Comparison of ENCODE assay signal across 8 cellular contexts in the genomic region with DNA sequence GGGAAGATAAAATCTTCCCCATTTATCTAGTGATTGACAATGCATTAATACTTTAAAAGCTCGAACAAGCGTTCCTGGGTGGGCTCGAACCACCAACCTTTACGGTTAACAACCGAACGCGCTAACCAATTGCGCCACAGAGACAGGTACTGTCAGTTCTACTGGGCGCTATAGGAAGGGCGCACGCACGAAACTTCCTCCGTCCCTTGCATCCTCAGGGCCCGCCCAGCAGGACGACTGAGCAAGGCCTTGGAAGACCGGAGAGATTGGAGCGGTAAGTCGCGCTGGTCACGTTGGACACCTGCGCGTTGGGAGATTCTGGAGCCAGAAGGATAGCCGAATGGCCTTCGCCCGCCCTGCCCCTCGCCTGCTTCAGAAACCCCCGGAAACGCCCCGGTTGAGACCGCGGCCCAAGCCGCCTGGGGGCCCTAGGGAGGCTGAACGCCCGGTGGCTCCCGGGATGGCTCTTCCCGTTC. TPM values are rescaled to one million over a fixed set of nuclear protein-coding genes. Genes with fewer than 3 reads are reported as not detected.
DNase-seq lines count a peak whose midpoint lies in the region; ATAC-seq and TF ChIP-seq lines count a peak whose summit lies in the region.
"Not testable (repeated sequence)": the region's sequence is repeated elsewhere in the genome, so short reads cannot be mapped to it uniquely, and the experiment has no call there.

No MANE protein-coding gene starts in this region.

- H3K27me3 Mint-ChIP-seq in CD4-positive, CD25-positive, alpha-beta regulatory T cell; activated CD4-positive, alpha-beta T cell treated with anti-CD3 and anti-CD28 coated beads, Interleukin-2, amount 10 ng/mL, durations not matched to agents 24 days and 14 days: not testable (repeated sequence)

- H3K27ac ChIP-seq in CD4-positive, CD25-positive, alpha-beta regulatory T cell (ENCODE audit: insufficient read depth, low read length, poor library complexity, severe bottlenecking), result peak overlapping the region; percentile 51
- H3K27ac ChIP-seq in esophagus muscularis mucosa (replicated peaks in 1 of 4) (peak overlapping the region; percentile 60 to 73 (median 66)), left lung (peak overlapping the region; percentile 39 to 55)

- DNase-seq in CD4-positive, CD25-positive, alpha-beta regulatory T cell, result peak; percentile 43 to 63 (median 59)
- DNase-seq in LHCN-M2 (ENCODE audit: low read depth) (peak; percentile 4), esophagus muscularis mucosa (ENCODE audit: extremely low spot score) (peak; percentile 26), left lung (peak; percentile 40 to 78), renal cortical epithelial cell (ENCODE audit: low read depth) (peak; percentile 44)
- peak; percentile 87 for DNase-seq in activated CD4-positive, alpha-beta T cell treated with anti-CD3 and anti-CD28 coated beads, Interleukin-2, amount 10 ng/mL, durations not matched to agents 24 days and 14 days
- peak; percentile 21 for DNase-seq in activated naive CD8-positive, alpha-beta T cell treated with anti-CD3 and anti-CD28 coated beads, Interleukin-2, amount 50 U/mL, for 16 hours (ENCODE audit: low read depth, low spot score)
- DNase-seq in stimulated activated CD8-positive, alpha-beta memory T cell treated with anti-CD3 and anti-CD28 coated beads, Interleukin-7, amount 100 ng/mL, for 1 hour (ENCODE audit: low read depth in 2 of 2), result peak; percentile 20 to 29

- not testable (repeated sequence) for TF ChIP-seq EP300 in esophagus muscularis mucosa (IDR thresholded peaks at IDR 0.05)

- not testable (repeated sequence) for H3K36me3 Mint-ChIP-seq in CD4-positive, CD25-positive, alpha-beta regulatory T cell; activated CD4-positive, alpha-beta T cell treated with anti-CD3 and anti-CD28 coated beads, Interleukin-2, amount 10 ng/mL, durations not matched to agents 24 days and 14 days (ENCODE audit: low read depth)

- not testable (repeated sequence) for TF ChIP-seq POLR2A in esophagus muscularis mucosa (IDR thresholded peaks at IDR 0.05; ENCODE audit: low read depth)

- intact Hi-C loops in activated CD4-positive, alpha-beta T cell treated with anti-CD3 and anti-CD28 coated beads, Interleukin-2, amount 10 ng/mL, durations not matched to agents 24 days and 14 days (cut with micrococcal nuclease); esophagus muscularis mucosa (cut with DNase I); left lung (cut with DNase I): not testable (repeated sequence)

- H3K4me3 ChIP-seq in CD4-positive, CD25-positive, alpha-beta regulatory T cell (ENCODE audit: low read depth, low read length), result peak overlapping the region; percentile 68
- H3K4me3 ChIP-seq in esophagus muscularis mucosa (peak overlapping the region; percentile 42 to 52 (median 51)), left lung (peak overlapping the region; percentile 9 to 37)

- peak overlapping the region; percentile 77 to 94 (median 90) for H3K27ac Mint-ChIP-seq in CD4-positive, CD25-positive, alpha-beta regulatory T cell
- H3K27ac Mint-ChIP-seq in activated CD4-positive, alpha-beta T cell treated with anti-CD3 and anti-CD28 coated beads, Interleukin-2, amount 10 ng/mL, durations not matched to agents 24 days and 14 days, result peak overlapping the region; percentile 88

- H3K27me3 ChIP-seq in CD4-positive, CD25-positive, alpha-beta regulatory T cell (ENCODE audit: control insufficient read depth, insufficient read depth, low read length); esophagus muscularis mucosa; left lung: not testable (repeated sequence)

- not testable (repeated sequence) for H3K9me3 ChIP-seq in CD4-positive, CD25-positive, alpha-beta regulatory T cell (ENCODE audit: control insufficient read depth in 2 of 2, low read length in 2 of 2); esophagus muscularis mucosa; left lung

- no CpG with 5 or more reads among the region's 36 CpGs for WGBS in esophagus muscularis mucosa

- not testable (repeated sequence) for ATAC-seq in CD4-positive, CD25-positive, alpha-beta regulatory T cell (ENCODE audit: low read depth in 2 of 2); left lung

- H3K36me3 ChIP-seq in CD4-positive, CD25-positive, alpha-beta regulatory T cell (ENCODE audit: control insufficient read depth, insufficient read depth, low read length); esophagus muscularis mucosa; left lung: not testable (repeated sequence)

- peak overlapping the region; percentile 89 to 95 (median 92) for H3K4me3 Mint-ChIP-seq in CD4-positive, CD25-positive, alpha-beta regulatory T cell
- H3K4me3 Mint-ChIP-seq in activated CD4-positive, alpha-beta T cell treated with anti-CD3 and anti-CD28 coated beads, Interleukin-2, amount 10 ng/mL, durations not matched to agents 24 days and 14 days, result peak overlapping the region; percentile 84

- H3K4me1 ChIP-seq in CD4-positive, CD25-positive, alpha-beta regulatory T cell (ENCODE audit: control insufficient read depth, insufficient read depth, low read length, poor library complexity, severe bottlenecking); esophagus muscularis mucosa; left lung: not testable (repeated sequence)

- H3K9me3 Mint-ChIP-seq in CD4-positive, CD25-positive, alpha-beta regulatory T cell; activated CD4-positive, alpha-beta T cell treated with anti-CD3 and anti-CD28 coated beads, Interleukin-2, amount 10 ng/mL, durations not matched to agents 24 days and 14 days: not testable (repeated sequence)

- TF ChIP-seq CTCF in esophagus muscularis mucosa (IDR thresholded peaks at IDR 0.05), result peak in 1 of 3 experiments; percentile 8
- not testable (repeated sequence) for TF ChIP-seq CTCF in left lung (IDR thresholded peaks at IDR 0.05)

- not testable (repeated sequence) for H3K4me1 Mint-ChIP-seq in CD4-positive, CD25-positive, alpha-beta regulatory T cell; activated CD4-positive, alpha-beta T cell treated with anti-CD3 and anti-CD28 coated beads, Interleukin-2, amount 10 ng/mL, durations not matched to agents 24 days and 14 days

RNA-seq across cellular contexts. Expression of a gene that starts 25.3 kb away (rescaled TPM):
- total RNA-seq in CD4-positive, CD25-positive, alpha-beta regulatory T cell, result not detected
- under 1 TPM in 1 of 4 donors, not detected in 3; 0.40 TPM for polyA plus RNA-seq in CD4-positive, CD25-positive, alpha-beta regulatory T cell
- total RNA-seq in LHCN-M2 (2014; rRNA removed), result not detected in 2 replicates
- not detected for polyA plus RNA-seq in LHCN-M2 (2012)
- not detected in 2 replicates for total RNA-seq in activated CD4-positive, alpha-beta T cell treated with anti-CD3 and anti-CD28 coated beads, Interleukin-2, amount 10 ng/mL, durations not matched to agents 24 days and 14 days
- under 1 TPM in 1 of 4 donors, not detected in 3; 0.83 TPM for total RNA-seq in esophagus muscularis mucosa
- 1 to 10 TPM in 1 of 2 donors, under 1 TPM in 1; 0.60 to 1.0 TPM for total RNA-seq in left lung
- not detected in 2 replicates for total RNA-seq in renal cortical epithelial cell

Comparison
In these comparisons a context has a peak if more than half of its experiments do, and no peak if none do; other contexts are left out.
1. DNase-seq: peak in every context shown above with its lines; median percentile 87 in activated CD4-positive, alpha-beta T cell treated with anti-CD3 and anti-CD28 coated beads, Interleukin-2, amount 10 ng/mL, durations not matched to agents 24 days and 14 days; 59 in CD4-positive, CD25-positive, alpha-beta regulatory T cell; 59 in left lung; 44 in renal cortical epithelial cell; 26 in esophagus muscularis mucosa; 24 in stimulated activated CD8-positive, alpha-beta memory T cell treated with anti-CD3 and anti-CD28 coated beads, Interleukin-7, amount 100 ng/mL, for 1 hour; 21 in activated naive CD8-positive, alpha-beta T cell treated with anti-CD3 and anti-CD28 coated beads, Interleukin-2, amount 50 U/mL, for 16 hours; 4 in LHCN-M2.